ENCODE assay signal across 26 cellular contexts in the genomic region with DNA sequence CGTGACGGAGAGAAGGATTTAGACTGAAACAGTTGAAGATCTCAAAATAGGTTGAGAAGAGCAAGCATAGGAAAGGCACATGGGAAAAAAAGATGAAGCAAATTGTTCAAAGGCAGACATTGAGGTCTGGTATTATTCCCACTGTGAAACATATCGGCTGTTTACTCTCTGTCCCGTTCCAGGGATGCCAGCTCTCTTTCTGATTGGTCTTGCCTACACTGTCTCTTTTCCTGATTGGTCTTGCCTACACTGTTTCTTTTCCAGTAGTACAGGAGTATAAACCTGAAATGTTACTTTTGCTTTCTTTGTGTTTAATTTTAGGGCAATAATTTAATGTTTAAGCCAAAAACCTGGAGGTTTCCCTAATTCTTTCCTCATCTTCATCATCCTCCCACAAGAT.
"Had no signal": no experiment of that assay in that cellular context is flagged by ENCODE, and none has a peak within 500 bp of the region (broad histone marks: within the 10 kb centered on the region; RNA-seq: fewer than 3 reads in every experiment).

No MANE protein-coding gene starts in this region.

- H3K4me3 ChIP-seq: ascending aorta, body of pancreas, PC-9, SK-N-MC had no signal

- H3K9me3 ChIP-seq: ascending aorta, body of pancreas had no signal

- H3K27ac Mint-ChIP-seq: activated CD4-positive, alpha-beta T cell treated with anti-CD3 and anti-CD28 coated beads, Interleukin-2, amount 10 ng/mL, durations not matched to agents 24 days and 14 days; activated CD8-positive, alpha-beta memory T cell treated with anti-CD3 and anti-CD28 coated beads, Interleukin-2, amount 10 ng/mL, durations not matched to agents 7 days and 5 days; activated naive CD4-positive, alpha-beta T cell treated with anti-CD3 and anti-CD28 coated beads, Interleukin-2, amount 50 U/mL, for 72 hours; activated naive CD8-positive, alpha-beta T cell treated with anti-CD3 and anti-CD28 coated beads, Interleukin-2, amount 50 U/mL, for 24 hours; T-helper 1 cell treated with Interleukin-12 subunit alpha and Interleukin-12 subunit beta and Interleukin-4 antibody, amounts not matched to agents 30 μg/mL and 1 μg/mL, for 36 hours had no signal

- H3K36me3 Mint-ChIP-seq: activated naive CD4-positive, alpha-beta T cell treated with anti-CD3 and anti-CD28 coated beads, Interleukin-2, amount 50 U/mL, for 72 hours had no signal

- H3K27me3 Mint-ChIP-seq: activated CD4-positive, alpha-beta T cell treated with anti-CD3 and anti-CD28 coated beads, Interleukin-2, amount 10 ng/mL, durations not matched to agents 24 days and 14 days had no signal

- H2AFZ ChIP-seq: PC-9 had no signal

- H3K4me3 Mint-ChIP-seq: activated CD4-positive, alpha-beta T cell treated with anti-CD3 and anti-CD28 coated beads, Interleukin-2, amount 10 ng/mL, durations not matched to agents 24 days and 14 days; activated CD8-positive, alpha-beta memory T cell treated with anti-CD3 and anti-CD28 coated beads, Interleukin-2, amount 10 ng/mL, durations not matched to agents 7 days and 5 days; activated naive CD8-positive, alpha-beta T cell treated with anti-CD3 and anti-CD28 coated beads, Interleukin-2, amount 50 U/mL, for 24 hours; activated T-cell treated with anti-CD3 and anti-CD28 coated beads, Interleukin-2, amount 50 U/mL, for 4 hours; T-helper 1 cell treated with Interleukin-12 subunit alpha and Interleukin-12 subunit beta and Interleukin-4 antibody, amounts not matched to agents 30 μg/mL and 1 μg/mL, for 36 hours had no signal

- H3K36me3 ChIP-seq: ascending aorta had no signal

- H3K4me1 Mint-ChIP-seq: activated CD4-positive, alpha-beta T cell treated with anti-CD3 and anti-CD28 coated beads, Interleukin-2, amount 10 ng/mL, durations not matched to agents 24 days and 14 days; activated CD8-positive, alpha-beta memory T cell treated with anti-CD3 and anti-CD28 coated beads, Interleukin-2, amount 10 ng/mL, durations not matched to agents 7 days and 5 days; activated naive CD8-positive, alpha-beta T cell treated with anti-CD3 and anti-CD28 coated beads, Interleukin-2, amount 50 U/mL, for 24 hours had no signal

- H3K4me1 ChIP-seq: ascending aorta, body of pancreas had no signal

- H3K4me2 ChIP-seq: PC-9 had no signal

- H3K9me3 Mint-ChIP-seq: activated naive CD8-positive, alpha-beta T cell treated with anti-CD3 and anti-CD28 coated beads, Interleukin-2, amount 50 U/mL, for 24 hours; T-helper 1 cell treated with Interleukin-12 subunit alpha and Interleukin-12 subunit beta and Interleukin-4 antibody, amounts not matched to agents 30 μg/mL and 1 μg/mL, for 36 hours had no signal

- H3K27ac ChIP-seq: ascending aorta, body of pancreas, PC-9, SK-N-MC had no signal

- ATAC-seq: activated CD8-positive, alpha-beta memory T cell treated with anti-CD3 and anti-CD28 coated beads, Interleukin-2, amount 10 ng/mL, durations not matched to agents 7 days and 5 days; activated naive CD4-positive, alpha-beta T cell treated with anti-CD3 and anti-CD28 coated beads, Interleukin-2, amount 50 U/mL, for 72 hours; activated naive CD8-positive, alpha-beta T cell treated with anti-CD3 and anti-CD28 coated beads, Interleukin-2, amount 50 U/mL, for 24 hours; activated T-cell treated with anti-CD3 and anti-CD28 coated beads, Interleukin-2, amount 50 U/mL, for 4 hours; body of pancreas; Right ventricle myocardium inferior had no signal

- DNase-seq: activated CD4-positive, alpha-beta T cell treated with anti-CD3 and anti-CD28 coated beads, Interleukin-2, amount 10 ng/mL, durations not matched to agents 24 days and 14 days; activated CD4-positive, alpha-beta T cell treated with anti-CD3 and anti-CD28 coated beads, Interleukin-2, amount 50 U/mL, for 48 hours; activated CD4-positive, CD25-positive, alpha-beta regulatory T cell treated with anti-CD3 and anti-CD28 coated beads, Interleukin-2, amount 50 U/mL, for 72 hours; activated CD8-positive, alpha-beta memory T cell treated with anti-CD3 and anti-CD28 coated beads, Interleukin-2, amount 10 ng/mL, durations not matched to agents 7 days and 5 days; activated effector memory CD4-positive, alpha-beta T cell treated with anti-CD3 and anti-CD28 coated beads, Interleukin-2, amount 50 U/mL, for 16 hours; activated naive CD4-positive, alpha-beta T cell treated with Interleukin-2 at 50 U/mL for 16 hours; activated naive CD8-positive, alpha-beta T cell treated with anti-CD3 and anti-CD28 coated beads, Interleukin-2, amount 50 U/mL, for 24 hours; activated T-cell treated with anti-CD3 and anti-CD28 coated beads, Interleukin-2, amount 50 U/mL, for 4 hours; amniotic stem cell; body of pancreas; central memory CD4-positive, alpha-beta T cell; Karpas-422; NCI-H1105; NCI-H1436; NCI-H1694 treated with DMSO at 0.1 percent for 48 hours; NCI-H2029 treated with DMSO at 0.1 percent for 48 hours; NCI-H510A treated with DMSO at 0.1 percent for 48 hours; NCI-H69; NK-92 treated with Interleukin-12 subunit alpha and Interleukin-12 subunit beta, amount 100 ng/mL, for 24 hours; PC-9; SW 1271 had no signal

- H3K27me3 ChIP-seq: ascending aorta, body of pancreas had no signal
